Comparison of ENCODE assay signal across 34 cellular contexts in the genomic region with DNA sequence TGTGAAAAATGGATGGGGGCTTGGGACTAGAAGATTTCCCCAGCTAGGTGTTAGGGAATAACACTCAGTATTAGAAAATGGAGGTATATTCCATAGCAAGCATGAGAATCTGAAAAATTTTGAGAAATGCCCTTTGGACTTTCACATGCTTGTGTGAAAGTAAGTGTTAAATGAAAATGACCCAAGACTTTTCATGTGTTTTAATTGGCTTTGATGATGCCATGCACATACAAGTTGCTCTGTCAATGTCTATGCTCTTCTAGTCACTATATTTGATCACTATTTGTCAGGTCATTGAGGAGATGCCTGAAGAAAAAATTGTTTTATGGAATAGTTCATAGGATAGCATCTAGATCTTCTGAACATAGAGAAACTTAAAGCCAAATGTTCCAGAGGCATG.
"Had no signal": no experiment of that assay in that cellular context is flagged by ENCODE, and none has a peak within 500 bp of the region (broad histone marks: within the 10 kb centered on the region; RNA-seq: fewer than 3 reads in every experiment).

No MANE protein-coding gene starts in this region.

- H3K4me2 ChIP-seq: KMS-11 had no signal

- H3K9ac ChIP-seq: KMS-11 had no signal

- H3K9me3 ChIP-seq: MG63 had no signal

- H3K27me3 ChIP-seq: MG63 had no signal

- H3K4me3 ChIP-seq: MG63 had no signal

- DNase-seq: Karpas-422, Kasumi-1, MG63, MM.1S, MV-4-11, NCI-H1048, NCI-H1092, NCI-H1092 treated with DMSO at 0.1 percent for 48 hours, NCI-H1105, NCI-H1105 treated with DMSO at 0.1 percent for 48 hours, NCI-H1417, NCI-H1417 treated with DMSO at 0.1 percent for 48 hours, NCI-H1436, NCI-H1436 treated with DMSO at 0.1 percent for 48 hours, NCI-H146, NCI-H1694, NCI-H1694 treated with DMSO at 0.1 percent for 48 hours, NCI-H187, NCI-H187 treated with DMSO at 0.1 percent for 48 hours, NCI-H1930, NCI-H2029, NCI-H2029 treated with DMSO at 0.1 percent for 48 hours, NCI-H2081, NCI-H2081 treated with DMSO at 0.1 percent for 48 hours, NCI-H2107, NCI-H2171, NCI-H2171 treated with DMSO at 0.1 percent for 48 hours, NCI-H2227 treated with DMSO at 0.1 percent for 48 hours, NCI-H226, NCI-H345, NCI-H446, NCI-H446 treated with DMSO at 0.1 percent for 48 hours, NCI-H510A had no signal

- H3K27ac ChIP-seq: KMS-11 had no signal

- H3K36me3 ChIP-seq: MG63 had no signal
